In the genomic region with DNA sequence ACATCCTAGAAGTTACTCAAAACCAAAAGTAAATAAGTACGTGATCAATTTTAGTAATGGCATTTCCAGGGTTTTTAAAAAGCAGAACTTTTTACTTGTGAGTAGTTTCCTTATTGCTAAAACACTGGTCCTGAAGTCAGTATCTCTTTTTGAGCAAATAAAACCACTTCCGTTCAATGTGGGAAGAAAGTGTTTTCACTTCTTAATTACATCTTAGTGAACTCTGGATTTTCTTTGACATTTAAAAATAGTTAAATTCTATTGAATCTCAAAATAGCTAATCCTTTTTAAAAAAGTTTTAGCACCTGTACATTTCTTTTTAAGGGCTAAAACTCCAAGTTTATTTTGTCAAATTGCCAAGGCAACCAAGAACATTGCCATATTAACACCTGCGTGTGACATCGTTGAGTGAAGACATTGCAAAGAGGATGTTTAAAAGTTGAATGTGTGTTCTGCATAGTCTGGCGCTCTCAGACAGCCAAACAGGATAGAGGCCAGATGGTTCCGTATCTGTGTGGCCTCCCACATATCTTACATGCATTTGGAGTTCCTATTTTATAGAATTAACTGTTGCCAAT, we compare ENCODE assay signal across 8 cellular contexts. TPM values are rescaled to one million over a fixed set of nuclear protein-coding genes. Genes with fewer than 3 reads are reported as not detected.
DNase-seq lines count a peak whose midpoint lies in the region; ATAC-seq and TF ChIP-seq lines count a peak whose summit lies in the region.

No MANE protein-coding gene starts in this region.

- intact Hi-C loops in spleen (cut with DNase I; ENCODE audit: low total_unique reads) (loop anchor here (10.0 kb wide), 1 partner anchor 700 kb away; no protein-coding TSS in a partner anchor), aorta (cut with DNase I) (no loop called here)

- H3K9me3 Mint-ChIP-seq in activated CD8-positive, alpha-beta T cell treated with anti-CD3 and anti-CD28 coated beads, Interleukin-2, amount 10 ng/mL, durations not matched to agents 7 days and 5 days (ENCODE audit: insufficient read depth) = no peaks in the 10 kb centered on the region

- TF ChIP-seq CTCF in GM10266 (IDR thresholded peaks at IDR 0.05; ENCODE audit: control insufficient read depth, insufficient read depth, low read depth, missing control alignments) (no peak), spleen (IDR thresholded peaks at IDR 0.05 in 8 of 11, conservative IDR thresholded peaks at IDR 0.05 in 3 of 11) (no peak)

- H3K36me3 ChIP-seq in spleen (peaks cover 0 to 41% (median 30%) of the 10 kb centered on the region in 6 donors), aorta (ENCODE audit: control insufficient read depth in 1 of 2, insufficient read depth in 2 of 2, low read length in 1 of 2) (peaks cover 2 to 4% of the 10 kb centered on the region in 2 donors)

- peaks cover 11 to 37% (median 27%) of the 10 kb centered on the region in 6 donors for H3K4me1 ChIP-seq in spleen
- H3K4me1 ChIP-seq in aorta (ENCODE audit: control insufficient read depth in 1 of 2, insufficient read depth in 2 of 2, low read length in 2 of 2) = no peaks in the 10 kb centered on the region

- H3K27ac ChIP-seq in spleen (peak overlapping the region; percentile 28 to 81 (median 74)), aorta (ENCODE audit: low read depth in 1 of 2, low read length in 2 of 2) (no peak overlapping the region)

- no peak for TF ChIP-seq POLR2A in spleen (IDR thresholded peaks at IDR 0.05)

- H3K27ac Mint-ChIP-seq in activated CD8-positive, alpha-beta T cell treated with anti-CD3 and anti-CD28 coated beads, Interleukin-2, amount 10 ng/mL, durations not matched to agents 7 days and 5 days = peak overlapping the region; percentile 88

- H3K9me3 ChIP-seq in spleen (no peaks in the 10 kb centered on the region), aorta (ENCODE audit: control insufficient read depth, low read length) (no peaks in the 10 kb centered on the region)

- peak overlapping the region; percentile 60 for H3K4me3 Mint-ChIP-seq in activated CD8-positive, alpha-beta T cell treated with anti-CD3 and anti-CD28 coated beads, Interleukin-2, amount 10 ng/mL, durations not matched to agents 7 days and 5 days

- peak; percentile 74 for DNase-seq in GM10266 (ENCODE audit: extremely low spot score)
- DNase-seq in activated CD8-positive, alpha-beta T cell treated with anti-CD3 and anti-CD28 coated beads, Interleukin-2, amount 10 ng/mL, durations not matched to agents 7 days and 5 days = peak; percentile 60
- no peak for DNase-seq in spleen
- DNase-seq in aorta = no peak
- no peak for DNase-seq in NCI-H748 (lab: John Stamatoyannopoulos, UW; ENCODE audit: unreplicated experiment)
- no peak for DNase-seq in NCI-H226

- H3K4me1 Mint-ChIP-seq in activated CD8-positive, alpha-beta T cell treated with anti-CD3 and anti-CD28 coated beads, Interleukin-2, amount 10 ng/mL, durations not matched to agents 7 days and 5 days (ENCODE audit: low read depth) = peaks cover 59% of the 10 kb centered on the region

- CTCF ChIA-PET in activated CD8-positive, alpha-beta T cell treated with anti-CD3 and anti-CD28 coated beads, Interleukin-2, amount 10 ng/mL, durations not matched to agents 7 days and 5 days (lab: Charles Lee) = interaction anchor here (0.6 to 4.5 kb wide), 12 partner anchors 15 to 784 kb away, joined by 3 to 29 read pairs (median 4); a partner anchor contains a TSS

- peak; percentile 81 for ATAC-seq in GM21367 (IDR thresholded peaks at IDR 0.05; ENCODE audit: unreplicated experiment)
- ATAC-seq in HG03520 (IDR thresholded peaks at IDR 0.05; ENCODE audit: unreplicated experiment) = peak; percentile 93
- ATAC-seq in activated CD8-positive, alpha-beta T cell treated with anti-CD3 and anti-CD28 coated beads, Interleukin-2, amount 10 ng/mL, durations not matched to agents 7 days and 5 days = peak; percentile 86
- no peak for ATAC-seq in aorta (ENCODE audit: low FRiP score)

- 10 to 16% (median 13%) methylated on average over 6 of the region's 6 CpGs for WGBS in spleen, 5 donors
- WGBS in aorta, 2 donors = 31 to 39% methylated on average over 6 of the region's 6 CpGs

- H3K27me3 Mint-ChIP-seq in activated CD8-positive, alpha-beta T cell treated with anti-CD3 and anti-CD28 coated beads, Interleukin-2, amount 10 ng/mL, durations not matched to agents 7 days and 5 days (ENCODE audit: low read depth) = no peaks in the 10 kb centered on the region

- H3K4me3 ChIP-seq in spleen (peak overlapping the region in 5 of 8 donors; percentile 4 to 41 (median 10)), aorta (ENCODE audit: low read length in 2 of 2) (no peak overlapping the region)

- peaks cover 54% of the 10 kb centered on the region for H3K36me3 Mint-ChIP-seq in activated CD8-positive, alpha-beta T cell treated with anti-CD3 and anti-CD28 coated beads, Interleukin-2, amount 10 ng/mL, durations not matched to agents 7 days and 5 days (ENCODE audit: low read depth)

- POLR2A ChIA-PET in activated CD8-positive, alpha-beta T cell treated with anti-CD3 and anti-CD28 coated beads, Interleukin-2, amount 10 ng/mL, durations not matched to agents 7 days and 5 days (lab: Charles Lee) = interaction anchor here (1.0 to 1.9 kb wide), 3 partner anchors 12 to 52 kb away, joined by 3 to 5 read pairs (median 3); no protein-coding TSS in a partner anchor

- H3K27me3 ChIP-seq in spleen (replicated peaks in 1 of 7) (no peaks in the 10 kb centered on the region), aorta (ENCODE audit: control insufficient read depth in 1 of 2, insufficient read depth in 2 of 2, low read length in 1 of 2) (no peaks in the 10 kb centered on the region)

RNA-seq across cellular contexts. Expression of a gene that starts 17.2 kb away (rescaled TPM):
- under 1 TPM; 0.26 to 0.40 TPM for total RNA-seq in activated CD8-positive, alpha-beta T cell treated with anti-CD3 and anti-CD28 coated beads, Interleukin-2, amount 10 ng/mL, durations not matched to agents 7 days and 5 days
- total RNA-seq in spleen (1 to 10 TPM in 1 of 7 donors, under 1 TPM in 2, not detected in 4; 0.40 to 2.6 (median 0.54) TPM), aorta (not detected)
- polyA plus RNA-seq in spleen (not detected), aorta (not detected)

RNA-seq across cellular contexts. Expression of a gene that starts 50.5 kb away (rescaled TPM):
- 100 to 1,000 TPM; 159 to 169 TPM for total RNA-seq in activated CD8-positive, alpha-beta T cell treated with anti-CD3 and anti-CD28 coated beads, Interleukin-2, amount 10 ng/mL, durations not matched to agents 7 days and 5 days
- total RNA-seq in spleen (10 to 100 TPM; 50.8 to 83.7 (median 65.9) TPM), aorta (10 to 100 TPM; 15.0 to 20.4 TPM)
- polyA plus RNA-seq in spleen (10 to 100 TPM; 56.8 to 70.0 (median 62.3) TPM), aorta (1 to 10 TPM; 7.0 to 8.3 TPM)

RNA-seq across cellular contexts. Expression of a gene that starts 53.7 kb away (rescaled TPM):
- total RNA-seq in activated CD8-positive, alpha-beta T cell treated with anti-CD3 and anti-CD28 coated beads, Interleukin-2, amount 10 ng/mL, durations not matched to agents 7 days and 5 days = 10 to 100 TPM; 59.9 to 60.1 TPM
- total RNA-seq in spleen (10 to 100 TPM; 42.9 to 53.4 (median 49.4) TPM), aorta (10 to 100 TPM; 51.1 to 57.1 TPM)
- polyA plus RNA-seq in spleen (10 to 100 TPM; 10.1 to 17.5 (median 10.2) TPM), aorta (10 to 100 TPM; 20.3 to 38.2 TPM)

Comparison
In these comparisons a context has a peak if more than half of its experiments do, and no peak if none do; other contexts are left out.
1. DNase-seq: peak in GM10266 (single experiment) and activated CD8-positive, alpha-beta T cell treated with anti-CD3 and anti-CD28 coated beads, Interleukin-2, amount 10 ng/mL, durations not matched to agents 7 days and 5 days (single experiment); none in spleen (single experiment), aorta (0 of 2), NCI-H748 (single experiment) and NCI-H226 (single experiment).
2. H3K27ac ChIP-seq: peak in spleen (8 of 8); none in aorta (0 of 2).
3. H3K4me3 ChIP-seq: peak in spleen (5 of 8); none in aorta (0 of 2).